In genomic region chr3:100900671-100901070, GRCh38 we compare ENCODE assay signal across 1 cellular context.
TF ChIP-seq lines count a peak whose summit lies in the region.

No MANE protein-coding gene starts in this region.

TF ChIP-seq in endothelial cell of umbilical vein, 7 proteins besides CTCF, POLR2A, EP300 and RAD21:
- TF ChIP-seq EZH2 (IDR thresholded peaks at IDR 0.05; ENCODE audit: borderline replicate concordance, low read depth, low read length, severe bottlenecking) = no peak
- TF ChIP-seq, protein P1, sequence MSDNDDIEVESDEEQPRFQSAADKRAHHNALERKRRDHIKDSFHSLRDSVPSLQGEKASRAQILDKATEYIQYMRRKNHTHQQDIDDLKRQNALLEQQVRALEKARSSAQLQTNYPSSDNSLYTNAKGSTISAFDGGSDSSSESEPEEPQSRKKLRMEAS (IDR thresholded peaks at IDR 0.05; ENCODE audit: insufficient read depth, insufficient read length) = no peak
- no peak for TF ChIP-seq GATA2 (IDR thresholded peaks at IDR 0.05; ENCODE audit: insufficient read depth, insufficient read length, low read depth, low read length)
- peak; percentile 78 for TF ChIP-seq JUN (IDR thresholded peaks at IDR 0.05; ENCODE audit: borderline replicate concordance, insufficient read depth, insufficient read length, low read depth)
- TF ChIP-seq POLR2AphosphoS5 (IDR thresholded peaks at IDR 0.05; ENCODE audit: insufficient read depth, low read depth, low read length) = no peak
- no peak for TF ChIP-seq MYC (IDR thresholded peaks at IDR 0.05; ENCODE audit: low read depth, low read length)
- peak; percentile 65 for TF ChIP-seq FOS (IDR thresholded peaks at IDR 0.05; ENCODE audit: borderline replicate concordance, insufficient read depth, low read length)
